In genomic region chr16:68072038-68072695, GRCh38 we compare ENCODE assay signal across 11 cellular contexts. TPM values are rescaled to one million over a fixed set of nuclear protein-coding genes. Genes with fewer than 3 reads are reported as not detected.
A peak's percentile ranks its signal among the peaks of the same experiment; 100 is the strongest.
DNase-seq lines count a peak whose midpoint lies in the region; ATAC-seq and TF ChIP-seq lines count a peak whose summit lies in the region.
"Had no signal": no experiment of that assay in that cellular context is flagged by ENCODE, and none has a peak within 500 bp of the region (broad histone marks: within the 10 kb centered on the region; RNA-seq: fewer than 3 reads in every experiment).

No MANE protein-coding gene starts in this region.

- no peak overlapping the region for H3K27ac Mint-ChIP-seq in activated naive CD8-positive, alpha-beta T cell
- H3K27ac Mint-ChIP-seq in activated naive CD8-positive, alpha-beta T cell treated with anti-CD3 and anti-CD28 coated beads for 36 hours = no peak overlapping the region
- H3K27ac Mint-ChIP-seq in mesothelial cell of epicardium = no peak overlapping the region
- H3K27ac Mint-ChIP-seq: memory B cell, WTC11 had no signal

- WGBS in lower leg skin, 2 donors = 38 to 45% methylated on average over 7 to 9 of the region's 9 CpGs
- WGBS in aorta, 2 donors = 83 to 91% methylated on average over 9 of the region's 9 CpGs

- no peak overlapping the region for H3K27ac ChIP-seq in aorta (ENCODE audit: low read depth in 1 of 2, low read length in 2 of 2)

- H3K4me3 Mint-ChIP-seq in activated naive CD8-positive, alpha-beta T cell = peak overlapping the region; percentile 7
- no peak overlapping the region for H3K4me3 Mint-ChIP-seq in activated naive CD8-positive, alpha-beta T cell treated with anti-CD3 and anti-CD28 coated beads for 36 hours
- H3K4me3 Mint-ChIP-seq in mesothelial cell of epicardium = no peak overlapping the region
- H3K4me3 Mint-ChIP-seq: WTC11 had no signal

- H3K4me1 ChIP-seq in aorta (ENCODE audit: control insufficient read depth in 1 of 2, insufficient read depth in 2 of 2, low read length in 2 of 2) = no peaks in the 10 kb centered on the region

- H3K9me3 Mint-ChIP-seq in activated naive CD8-positive, alpha-beta T cell (ENCODE audit: low read depth) = no peaks in the 10 kb centered on the region
- no peaks in the 10 kb centered on the region for H3K9me3 Mint-ChIP-seq in activated naive CD8-positive, alpha-beta T cell treated with anti-CD3 and anti-CD28 coated beads for 36 hours
- H3K9me3 Mint-ChIP-seq in mesothelial cell of epicardium = no peaks in the 10 kb centered on the region
- H3K9me3 Mint-ChIP-seq: memory B cell, WTC11 had no signal

- no peak for ATAC-seq in aorta (ENCODE audit: low FRiP score)
- ATAC-seq: WTC11 had no signal

- H3K36me3 Mint-ChIP-seq in activated naive CD8-positive, alpha-beta T cell = peaks cover 22% of the 10 kb centered on the region
- H3K36me3 Mint-ChIP-seq in activated naive CD8-positive, alpha-beta T cell treated with anti-CD3 and anti-CD28 coated beads for 36 hours = peaks cover 65% of the 10 kb centered on the region
- H3K36me3 Mint-ChIP-seq in mesothelial cell of epicardium = peaks cover 26% of the 10 kb centered on the region

- H3K4me3 ChIP-seq in astrocyte of the spinal cord (ENCODE audit: low read depth, low read length) (no peak overlapping the region), lower leg skin (ENCODE audit: low read depth, poor library complexity, severe bottlenecking) (no peak overlapping the region), aorta (ENCODE audit: low read length in 2 of 2) (no peak overlapping the region)

- TF ChIP-seq CTCF in astrocyte of the spinal cord (IDR thresholded peaks at IDR 0.05; ENCODE audit: low read depth, low read length) (no peak), lower leg skin (IDR thresholded peaks at IDR 0.05) (no peak), mesothelial cell of epicardium (IDR thresholded peaks at IDR 0.05; ENCODE audit: unreplicated experiment) (no peak)

- no peaks in the 10 kb centered on the region for H3K36me3 ChIP-seq in aorta (ENCODE audit: control insufficient read depth in 1 of 2, insufficient read depth in 2 of 2, low read length in 1 of 2)

- H3K9me3 ChIP-seq in aorta (ENCODE audit: control insufficient read depth, low read length) = no peaks in the 10 kb centered on the region

- no peak for TF ChIP-seq POLR2A in lower leg skin (IDR thresholded peaks at IDR 0.05)

- DNase-seq in activated naive CD8-positive, alpha-beta T cell treated with anti-CD3 and anti-CD28 coated beads for 36 hours = no peak
- DNase-seq in astrocyte of the spinal cord (ENCODE audit: low read depth, low spot score) (peak; percentile 51), lower leg skin (ENCODE audit: low spot score in 2 of 2) (peak; percentile 71 to 91), aorta (peak; percentile 10 to 48), NCI-H2171 treated with DMSO at 0.1 percent for 48 hours (lab: John Stamatoyannopoulos, UW) (no peak), mesothelial cell of epicardium (ENCODE audit: low spot score in 2 of 2, unreplicated experiment in 2 of 2) (no peak), DMS 273 (lab: John Stamatoyannopoulos, UW; ENCODE audit: unreplicated experiment) (no peak)
- DNase-seq: NCI-H2029 had no signal

- in situ Hi-C loops in astrocyte of the spinal cord (cut with HindIII; ENCODE audit: low sequenced_read_pairs) = no loop called here

- no peaks in the 10 kb centered on the region for H3K27me3 Mint-ChIP-seq in activated naive CD8-positive, alpha-beta T cell
- H3K27me3 Mint-ChIP-seq in activated naive CD8-positive, alpha-beta T cell treated with anti-CD3 and anti-CD28 coated beads for 36 hours = no peaks in the 10 kb centered on the region
- H3K27me3 Mint-ChIP-seq in mesothelial cell of epicardium (ENCODE audit: low read depth) = no peaks in the 10 kb centered on the region
- H3K27me3 Mint-ChIP-seq: memory B cell had no signal

- peaks cover 79% of the 10 kb centered on the region for H3K4me1 Mint-ChIP-seq in activated naive CD8-positive, alpha-beta T cell (ENCODE audit: low read depth)
- peaks cover 60% of the 10 kb centered on the region for H3K4me1 Mint-ChIP-seq in activated naive CD8-positive, alpha-beta T cell treated with anti-CD3 and anti-CD28 coated beads for 36 hours
- H3K4me1 Mint-ChIP-seq in mesothelial cell of epicardium = peaks cover 3% of the 10 kb centered on the region
- H3K4me1 Mint-ChIP-seq: WTC11 had no signal

- no peaks in the 10 kb centered on the region for H3K27me3 ChIP-seq in aorta (ENCODE audit: control insufficient read depth in 1 of 2, insufficient read depth in 2 of 2, low read length in 1 of 2)

- intact Hi-C loops in lower leg skin (cut with DNase I; ENCODE audit: low total_unique reads) (no loop called here), aorta (cut with DNase I) (no loop called here)

RNA-seq across cellular contexts. Expression of gene NFATC3, which starts 13.0 kb away (rescaled TPM):
- total RNA-seq in activated naive CD8-positive, alpha-beta T cell treated with anti-CD3 and anti-CD28 coated beads for 36 hours = 10 to 100 TPM; 76.3 to 79.2 TPM
- total RNA-seq in lower leg skin (10 to 100 TPM; 28.2 to 49.2 (median 31.9) TPM), aorta (10 to 100 TPM; 38.1 to 48.4 TPM), mesothelial cell of epicardium (47.3 to 51.8 TPM (median 51.3 TPM) in 3 replicates)
- 10 to 100 TPM; 10.3 to 10.4 TPM for polyA plus RNA-seq in aorta

RNA-seq across cellular contexts. Expression of gene DUS2, which starts 49.1 kb away (rescaled TPM):
- total RNA-seq in activated naive CD8-positive, alpha-beta T cell treated with anti-CD3 and anti-CD28 coated beads for 36 hours = 10 to 100 TPM; 34.6 to 39.1 TPM
- total RNA-seq in lower leg skin (10 to 100 TPM; 13.7 to 24.0 (median 14.8) TPM), aorta (10 to 100 TPM in 1 of 2 donors, 1 to 10 TPM in 1; 5.4 to 13.1 TPM), mesothelial cell of epicardium (18.1 to 20.8 TPM (median 19.4 TPM) in 3 replicates)
- 1 to 10 TPM; 3.0 to 8.9 TPM for polyA plus RNA-seq in aorta

RNA-seq across cellular contexts. Expression of gene DDX28, which starts 49.1 kb away (rescaled TPM):
- total RNA-seq in activated naive CD8-positive, alpha-beta T cell treated with anti-CD3 and anti-CD28 coated beads for 36 hours = 10 to 100 TPM; 32.0 to 32.3 TPM
- total RNA-seq in lower leg skin (10 to 100 TPM; 11.0 to 21.1 (median 13.6) TPM), aorta (1 to 10 TPM; 4.3 to 5.3 TPM), mesothelial cell of epicardium (11.8 to 12.5 TPM (median 11.9 TPM) in 3 replicates)
- polyA plus RNA-seq in aorta = 1 to 10 TPM; 3.6 to 4.8 TPM

RNA-seq across cellular contexts. Expression of gene DPEP2NB, which starts 56.5 kb away (rescaled TPM):
- not detected for total RNA-seq in activated naive CD8-positive, alpha-beta T cell treated with anti-CD3 and anti-CD28 coated beads for 36 hours
- total RNA-seq in lower leg skin (not detected), aorta (not detected), mesothelial cell of epicardium (not detected in 3 replicates)
- not detected for polyA plus RNA-seq in aorta
- total RNA-seq: WTC11 had no signal

Comparison
In these comparisons a context has a peak if more than half of its experiments do, and no peak if none do; other contexts are left out.
1. DNase-seq: peak in astrocyte of the spinal cord (single experiment), lower leg skin (2 of 2) and aorta (2 of 2); none in activated naive CD8-positive, alpha-beta T cell treated with anti-CD3 and anti-CD28 coated beads for 36 hours (single experiment), NCI-H2171 treated with DMSO at 0.1 percent for 48 hours (single experiment), mesothelial cell of epicardium (0 of 2) and DMS 273 (single experiment).